In the genomic region with DNA sequence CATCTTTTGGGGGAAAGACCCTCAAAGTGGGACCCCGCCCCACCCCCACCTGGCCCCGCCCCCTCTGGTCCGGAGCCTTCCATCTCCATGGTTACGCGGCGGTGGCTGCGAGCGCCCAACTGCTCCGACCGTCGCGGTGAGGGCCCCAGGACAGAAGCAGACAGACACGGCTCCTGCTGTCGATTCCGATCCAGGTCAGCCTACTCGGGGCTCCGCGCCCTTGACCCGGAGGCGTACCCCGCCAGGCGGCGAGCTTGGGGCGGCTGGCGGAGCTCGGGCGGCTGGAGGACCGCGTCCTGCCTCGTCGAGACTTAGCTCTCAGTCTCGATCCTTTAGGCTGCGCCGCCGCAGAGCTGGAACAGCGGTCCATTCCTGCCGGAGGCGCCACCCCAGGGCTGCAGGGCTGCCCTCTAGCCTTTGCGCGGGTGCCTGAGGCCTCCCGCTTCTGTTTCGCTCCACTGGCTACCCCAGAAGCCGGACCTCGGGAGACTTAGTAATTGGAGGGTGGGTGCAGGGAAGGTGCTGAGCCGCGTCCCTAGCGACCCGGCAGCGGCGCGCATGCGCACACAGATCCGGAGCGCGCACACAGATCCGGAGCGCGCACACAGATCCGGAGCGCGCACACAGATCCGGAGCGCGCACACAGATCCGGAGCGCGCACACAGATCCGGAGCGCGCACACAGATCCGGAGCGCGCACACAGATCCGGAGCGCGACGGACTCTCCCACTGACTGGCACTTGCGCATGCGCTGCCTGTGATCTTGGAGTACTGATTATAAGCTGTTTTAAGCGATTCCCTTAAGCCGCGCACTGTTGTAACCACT, we compare ENCODE assay signal across 8 cellular contexts. TPM values are rescaled to one million over a fixed set of nuclear protein-coding genes. Genes with fewer than 3 reads are reported as not detected.
DNase-seq lines count a peak whose midpoint lies in the region; ATAC-seq and TF ChIP-seq lines count a peak whose summit lies in the region.

Gene CFAP206 (plus strand): TSS at position 77 of the 825 bp plus-strand sequence. CDS start 1,868 bp downstream, outside the sequence.

- intact Hi-C loops in mammary epithelial cell (cut with micrococcal nuclease), result loop anchor here (1.0 to 5.0 kb wide), 2 partner anchors 65 to 389 kb away; no protein-coding TSS in a partner anchor

- no peaks in the 10 kb centered on the region for H3K9me3 ChIP-seq in mammary epithelial cell (replicated peaks; ENCODE audit: insufficient read depth, low read length)
- no peaks in the 10 kb centered on the region for H3K9me3 ChIP-seq in smooth muscle cell (replicated peaks; ENCODE audit: low read depth)

- H3K4me2 ChIP-seq in mammary epithelial cell (ENCODE audit: insufficient read depth, low read depth, low read length) (peak within 1 kb of the TSS; percentile 95), smooth muscle cell (peak within 1 kb of the TSS; percentile 98)

- no peaks in the 10 kb centered on the region for H3K27me3 ChIP-seq in mammary epithelial cell (ENCODE audit: insufficient read depth, low read length)
- peaks cover 2% of the 10 kb centered on the region for H3K27me3 ChIP-seq in smooth muscle cell (ENCODE audit: low read depth)

- DNase-seq in ACHN (peak; percentile 85), NCI-H2171 (lab: John Stamatoyannopoulos, UW) (peak; percentile 74), mammary epithelial cell (peak; percentile 76), immature natural killer cell (peak; percentile 78 to 83 (median 81)), smooth muscle cell (lab: John Stamatoyannopoulos, UW; ENCODE audit: unreplicated experiment) (peak; percentile 84)

- H4K20me1 ChIP-seq in mammary epithelial cell (ENCODE audit: insufficient read depth, low read length) (no peaks in the 10 kb centered on the region), smooth muscle cell (ENCODE audit: low read depth) (no peaks in the 10 kb centered on the region)

- H3K4me3 Mint-ChIP-seq in immature natural killer cell, result peak within 1 kb of the TSS; percentile 83 to 88 (median 87)

- dilution Hi-C loops in mammary epithelial cell (cut with HindIII; ENCODE audit: low sequenced_read_pairs), result no loop called here

- no peaks in the 10 kb centered on the region for H3K36me3 Mint-ChIP-seq in immature natural killer cell

- H3K9me3 Mint-ChIP-seq in immature natural killer cell, result no peaks in the 10 kb centered on the region

- H3K4me3 ChIP-seq in WI38 (ENCODE audit: low read depth, low read length) (peak within 1 kb of the TSS; percentile 67), mammary epithelial cell (replicated peaks in 1 of 3; ENCODE audit: insufficient read depth in 1 of 3, low read depth in 2 of 3, low read length in 3 of 3) (peak within 1 kb of the TSS; percentile 74 to 91 (median 82)), smooth muscle cell (peak within 1 kb of the TSS; percentile 100)

- H3K4me1 Mint-ChIP-seq in immature natural killer cell, result peaks cover 8 to 15% of the 10 kb centered on the region in 2 donors

- peak; percentile 71 for ATAC-seq in GM18861 (IDR thresholded peaks at IDR 0.05; ENCODE audit: unreplicated experiment)
- peak; percentile 78 for ATAC-seq in HG03103 (IDR thresholded peaks at IDR 0.05; ENCODE audit: low read depth, unreplicated experiment)

- no TSS peak for BruUV-seq in mammary epithelial cell (replicated peaks; lab: Mats Ljungman, UMichigan)

- CTCF ChIA-PET in mammary epithelial cell (lab: Charles Lee; ENCODE audit: low non-redundant PET), result interaction anchor here (0.7 kb wide), 2 partner anchors 86 to 202 kb away, joined by 4 to 6 read pairs; no protein-coding TSS in a partner anchor

- peak within 1 kb of the TSS; percentile 39 for H3K27ac ChIP-seq in mammary epithelial cell (ENCODE audit: insufficient read depth, low read depth, low read length)
- H3K27ac ChIP-seq in smooth muscle cell (ENCODE audit: low read depth), result peak within 1 kb of the TSS; percentile 96

- no peaks in the 10 kb centered on the region for H3F3A ChIP-seq in smooth muscle cell (ENCODE audit: low read depth)

- peak; percentile 14; the same call in 1 of the 2 replicates for TF ChIP-seq CTCF in WI38 (IDR thresholded peaks at IDR 0.05; ENCODE audit: low read depth, low read length)
- TF ChIP-seq CTCF in mammary epithelial cell (conservative IDR thresholded peaks at IDR 0.05 in 1 of 2, IDR thresholded peaks at IDR 0.05 in 1 of 2; ENCODE audit: extremely low read depth in 1 of 2, insufficient read depth in 1 of 2, low read depth in 1 of 2, low read length in 2 of 2), result peak; percentile 14 to 43
- TF ChIP-seq CTCF in smooth muscle cell (IDR thresholded peaks at IDR 0.05; ENCODE audit: borderline replicate concordance, insufficient read depth, poor library complexity, severe bottlenecking), result peak; percentile 21

- H2AFZ ChIP-seq in mammary epithelial cell (ENCODE audit: low read depth, low read length) (peak within 1 kb of the TSS; percentile 100), smooth muscle cell (ENCODE audit: low read depth) (peak within 1 kb of the TSS; percentile 100)

- peaks cover 10 to 22% (median 20%) of the 10 kb centered on the region in 3 donors for H3K27me3 Mint-ChIP-seq in immature natural killer cell (ENCODE audit: low read depth in 3 of 3)

- peaks cover 8% of the 10 kb centered on the region for H3K4me1 ChIP-seq in mammary epithelial cell (ENCODE audit: insufficient read depth, low read length)
- H3K4me1 ChIP-seq in smooth muscle cell (ENCODE audit: low read depth), result peaks cover 3% of the 10 kb centered on the region

- peak within 1 kb of the TSS; percentile 26 to 81 (median 73) for H3K27ac Mint-ChIP-seq in immature natural killer cell

- H3K9ac ChIP-seq in mammary epithelial cell (ENCODE audit: insufficient read depth, low read length) (peak within 1 kb of the TSS; percentile 74), smooth muscle cell (ENCODE audit: low read depth) (peak within 1 kb of the TSS; percentile 92)

- H3K79me2 ChIP-seq in mammary epithelial cell (ENCODE audit: insufficient read depth, low read length) (no peaks in the 10 kb centered on the region), smooth muscle cell (ENCODE audit: low read depth) (no peaks in the 10 kb centered on the region)

- in situ Hi-C loops in ACHN (cut with HindIII; ENCODE audit: low pct_ligation_motif_present, low pct_unique_long_range_greater_than_20kb, low sequenced_read_pairs) (no loop called here), mammary epithelial cell (cut with MboI; ENCODE audit: low sequenced_read_pairs in 2 of 2) (no loop called here)

- under 1% methylated on average over 17 of the region's 82 CpGs for WGBS in mammary epithelial cell (ENCODE audit: low coverage, missing lambda C conversion rate)
- 1% methylated on average over 81 of the region's 82 CpGs for WGBS in smooth muscle cell (ENCODE audit: low lambda C conversion rate)

- H3K36me3 ChIP-seq in mammary epithelial cell (ENCODE audit: insufficient read depth, low read length) (no peaks in the 10 kb centered on the region), smooth muscle cell (ENCODE audit: low read depth) (no peaks in the 10 kb centered on the region)

RNA-seq across cellular contexts. Expression of gene CFAP206, which starts in this region (rescaled TPM):
- total RNA-seq in mammary epithelial cell (1 to 10 TPM in 1 of 2 donors, under 1 TPM in 1; 0.99 to 1.2 TPM), smooth muscle cell (0.72 and 2.0 TPM in 2 replicates)
- polyA plus RNA-seq in mammary epithelial cell (0.22 TPM), immature natural killer cell (not detected), smooth muscle cell (0.21 and 0.53 TPM in 2 replicates)
- not detected for polyA minus RNA-seq in mammary epithelial cell

Comparison
In these comparisons a context has a peak if more than half of its experiments do, and no peak if none do; other contexts are left out.
1. Peak in every context shown above with its lines: DNase-seq, ATAC-seq, H3K4me3 ChIP-seq and H3K27ac ChIP-seq.
2. Peak in DNase-seq in immature natural killer cell; RNA of the gene not detected or under 1 TPM.